8 cellular contexts compared by ENCODE assay signal in genomic region chr2:74502720-74503505, GRCh38. TPM values are rescaled to one million over a fixed set of nuclear protein-coding genes. Genes with fewer than 3 reads are reported as not detected.
DNase-seq lines count a peak whose midpoint lies in the region; ATAC-seq and TF ChIP-seq lines count a peak whose summit lies in the region.

No MANE protein-coding gene starts in this region.

- peaks cover 35% of the 10 kb centered on the region for H3K4me1 ChIP-seq in DOHH2 (ENCODE audit: control insufficient read depth, low read length)

- H3K9me3 Mint-ChIP-seq in IgD-negative memory B cell (peaks cover 0 to 3% (median 0%) of the 10 kb centered on the region in 3 donors), nephron progenitor cell (no peaks in the 10 kb centered on the region)

- H3K27me3 Mint-ChIP-seq in IgD-negative memory B cell, result peaks cover 52% of the 10 kb centered on the region
- H3K27me3 Mint-ChIP-seq in nephron progenitor cell (ENCODE audit: low read depth, poor library complexity), result peaks cover 100% of the 10 kb centered on the region

- H3K4me3 ChIP-seq in DOHH2 (ENCODE audit: low read length) (peak overlapping the region; percentile 68), fibroblast of the aortic adventitia (ENCODE audit: low read depth, low read length) (peak overlapping the region; percentile 69)

- no peaks in the 10 kb centered on the region for H3F3A ChIP-seq in DOHH2 (ENCODE audit: control insufficient read depth, insufficient read depth)

- peak; percentile 58 for TF ChIP-seq CTCF in DOHH2 (IDR thresholded peaks at IDR 0.05; ENCODE audit: low read depth, low read length, poor library complexity, severe bottlenecking)
- TF ChIP-seq CTCF in fibroblast of the aortic adventitia (IDR thresholded peaks at IDR 0.05; ENCODE audit: insufficient read depth, low read length), result peak; percentile 29
- TF ChIP-seq CTCF in nephron progenitor cell (IDR thresholded peaks at IDR 0.05), result no peak

- H3K79me2 ChIP-seq in DOHH2 (ENCODE audit: control insufficient read depth, low read length), result peaks cover 13% of the 10 kb centered on the region

- peaks cover 56% of the 10 kb centered on the region for H3K27me3 ChIP-seq in DOHH2 (ENCODE audit: control insufficient read depth, low read length)

- H3K9me2 ChIP-seq in DOHH2 (replicated peaks; ENCODE audit: control insufficient read depth, low read length), result no peaks in the 10 kb centered on the region

- H3K36me3 Mint-ChIP-seq in IgD-negative memory B cell (peaks cover 14% of the 10 kb centered on the region), nephron progenitor cell (ENCODE audit: low read depth) (peaks cover 30% of the 10 kb centered on the region)

- DNase-seq in activated CD8-positive, alpha-beta memory T cell treated with anti-CD3 and anti-CD28 coated beads for 24 hours, result peak; percentile 82
- peak; percentile 86 for DNase-seq in fibroblast of the aortic adventitia (ENCODE audit: low read depth)
- DNase-seq in nephron progenitor cell, result peak; percentile 64
- no peak for DNase-seq in cerebellar nuclear complex (lab: John Stamatoyannopoulos, UW)
- no peak for DNase-seq in NCI-H2171 (lab: John Stamatoyannopoulos, UW)

- H3K4me1 Mint-ChIP-seq in IgD-negative memory B cell (peaks cover 29 to 35% (median 32%) of the 10 kb centered on the region in 3 donors), nephron progenitor cell (peaks cover 87% of the 10 kb centered on the region)

- ATAC-seq in GM19467 (IDR thresholded peaks at IDR 0.05; ENCODE audit: unreplicated experiment), result peak; percentile 30

- no peak overlapping the region for H3K27ac ChIP-seq in DOHH2 (ENCODE audit: low read depth, low read length)

- peak overlapping the region; percentile 82 for H3K4me2 ChIP-seq in DOHH2 (ENCODE audit: low read length)

- peak overlapping the region; percentile 39 to 95 (median 90) for H3K27ac Mint-ChIP-seq in IgD-negative memory B cell
- no peak overlapping the region for H3K27ac Mint-ChIP-seq in nephron progenitor cell

- no peaks in the 10 kb centered on the region for H4K20me1 ChIP-seq in DOHH2 (ENCODE audit: control insufficient read depth, insufficient read depth, low read depth, low read length)

- peaks cover 14% of the 10 kb centered on the region for H3K36me3 ChIP-seq in DOHH2 (ENCODE audit: control insufficient read depth, low read length)

- peak overlapping the region; percentile 72 to 88 (median 84) for H3K4me3 Mint-ChIP-seq in IgD-negative memory B cell
- peak overlapping the region; percentile 89 for H3K4me3 Mint-ChIP-seq in nephron progenitor cell

- no peaks in the 10 kb centered on the region for H3K9me3 ChIP-seq in DOHH2 (ENCODE audit: control insufficient read depth, insufficient read depth, low read length)

RNA-seq across cellular contexts. Expression of gene LBX2, which starts 3.5 kb away (rescaled TPM):
- polyA plus RNA-seq in IgD-negative memory B cell, result not detected
- total RNA-seq in fibroblast of the aortic adventitia (ENCODE audit: low replicate concordance), result 2.0 and 3.0 TPM in 2 replicates

RNA-seq across cellular contexts. Expression of gene PCGF1, which starts 4.6 kb away (rescaled TPM):
- 14.7 TPM for polyA plus RNA-seq in IgD-negative memory B cell
- 27.5 and 28.9 TPM in 2 replicates for total RNA-seq in fibroblast of the aortic adventitia (ENCODE audit: low replicate concordance)

RNA-seq across cellular contexts. Expression of gene TLX2, which starts 11.3 kb away (rescaled TPM):
- polyA plus RNA-seq in IgD-negative memory B cell, result not detected
- not detected in 2 replicates for total RNA-seq in fibroblast of the aortic adventitia (ENCODE audit: low replicate concordance)

RNA-seq across cellular contexts. Expression of gene TTC31, which starts 20.0 kb away (rescaled TPM):
- polyA plus RNA-seq in IgD-negative memory B cell, result 26.4 TPM
- total RNA-seq in fibroblast of the aortic adventitia (ENCODE audit: low replicate concordance), result 10.4 and 16.3 TPM in 2 replicates

RNA-seq across cellular contexts. Expression of gene CCDC142, which starts 20.1 kb away (rescaled TPM):
- 9.2 TPM for polyA plus RNA-seq in IgD-negative memory B cell
- total RNA-seq in fibroblast of the aortic adventitia (ENCODE audit: low replicate concordance), result 25.4 and 27.7 TPM in 2 replicates

Comparison
In these comparisons a context has a peak if more than half of its experiments do, and no peak if none do; other contexts are left out.
1. DNase-seq: peak in activated CD8-positive, alpha-beta memory T cell treated with anti-CD3 and anti-CD28 coated beads for 24 hours (single experiment), fibroblast of the aortic adventitia (single experiment) and nephron progenitor cell (single experiment); none in cerebellar nuclear complex (0 of 2) and NCI-H2171 (single experiment).